Comparison of ENCODE assay signal across 29 cellular contexts in genomic region chr15:66462630-66463029, GRCh38. TPM values are rescaled to one million over a fixed set of nuclear protein-coding genes. Genes with fewer than 3 reads are reported as not detected.
DNase-seq lines count a peak whose midpoint lies in the region; ATAC-seq and TF ChIP-seq lines count a peak whose summit lies in the region.
"Had no signal": no experiment of that assay in that cellular context is flagged by ENCODE, and none has a peak within 500 bp of the region (broad histone marks: within the 10 kb centered on the region; RNA-seq: fewer than 3 reads in every experiment).

No MANE protein-coding gene starts in this region.

- H3K27ac ChIP-seq in mammary epithelial cell (ENCODE audit: insufficient read depth, low read depth, low read length): peak overlapping the region; percentile 84
- H3K27ac ChIP-seq: BLaER1, HL-60, SJCRH30, stomach, upper lobe of left lung, VCaP had no signal

- H3K27me3 ChIP-seq in mammary epithelial cell (ENCODE audit: insufficient read depth, low read length): no peaks in the 10 kb centered on the region
- H3K27me3 ChIP-seq: BLaER1, SJCRH30, stomach, upper lobe of left lung had no signal

- H3K27ac Mint-ChIP-seq in MCF 10A (ENCODE audit: low read depth, unreplicated experiment): no peak overlapping the region
- peak overlapping the region; percentile 48 for H3K27ac Mint-ChIP-seq in stimulated activated effector memory CD8-positive, alpha-beta T cell treated with anti-CD3 and anti-CD28 coated beads, Interleukin-12 subunit alpha, Interleukin-12 subunit beta, amount 100 ng/mL, for 72 hours
- H3K27ac Mint-ChIP-seq in T-cell: no peak overlapping the region
- H3K27ac Mint-ChIP-seq: memory B cell, nephron had no signal

- H4K20me1 ChIP-seq in mammary epithelial cell (ENCODE audit: insufficient read depth, low read length): no peaks in the 10 kb centered on the region
- H4K20me1 ChIP-seq: BLaER1 had no signal

- in situ Hi-C loops in mammary epithelial cell (cut with MboI; ENCODE audit: low sequenced_read_pairs in 2 of 2): no loop called here

- 89% methylated on average over 4 of the region's 4 CpGs for WGBS in mammary epithelial cell (ENCODE audit: low coverage, missing lambda C conversion rate)

- intact Hi-C loops in mammary epithelial cell (cut with micrococcal nuclease): loop anchor here (5.0 kb wide), 1 partner anchor 35 kb away; the partner anchor contains the start of gene SNAPC5
- intact Hi-C loops in MCF 10A (cut with micrococcal nuclease): no loop called here

- no peaks in the 10 kb centered on the region for H3K9me3 ChIP-seq in mammary epithelial cell (replicated peaks; ENCODE audit: insufficient read depth, low read length)
- H3K9me3 ChIP-seq: BLaER1, SJCRH30, stomach, upper lobe of left lung had no signal

- H2AFZ ChIP-seq in mammary epithelial cell (ENCODE audit: low read depth, low read length): no peak overlapping the region

- ATAC-seq in stimulated activated effector memory CD8-positive, alpha-beta T cell treated with anti-CD3 and anti-CD28 coated beads, Interleukin-12 subunit alpha, Interleukin-12 subunit beta, amount 100 ng/mL, for 72 hours: no peak
- no peak for ATAC-seq in stimulated activated naive CD8-positive, alpha-beta T cell treated with anti-CD3 and anti-CD28 coated beads, Interleukin-15, Interleukin-2, amounts not matched to agents 100 U/mL and 50 U/mL, for 24 hours
- no peak for ATAC-seq in GM19395 (IDR thresholded peaks at IDR 0.05; ENCODE audit: unreplicated experiment)
- no peak for ATAC-seq in T-cell (replicated peaks in 1 of 4)

- H3K9me3 Mint-ChIP-seq in MCF 10A (ENCODE audit: unreplicated experiment) (no peaks in the 10 kb centered on the region), T-cell (no peaks in the 10 kb centered on the region)
- H3K9me3 Mint-ChIP-seq in stimulated activated effector memory CD8-positive, alpha-beta T cell treated with anti-CD3 and anti-CD28 coated beads, Interleukin-12 subunit alpha, Interleukin-12 subunit beta, amount 100 ng/mL, for 72 hours: no peaks in the 10 kb centered on the region
- H3K9me3 Mint-ChIP-seq: memory B cell had no signal

- peaks cover 45% of the 10 kb centered on the region for H3K4me1 ChIP-seq in mammary epithelial cell (ENCODE audit: insufficient read depth, low read length)
- H3K4me1 ChIP-seq: BLaER1, SJCRH30, upper lobe of left lung had no signal

- BruUV-seq in mammary epithelial cell (replicated peaks; lab: Mats Ljungman, UMichigan) (no TSS peak), MCF 10A (replicated peaks; lab: Mats Ljungman, UMichigan) (no TSS peak)

- H3K4me3 ChIP-seq in mammary epithelial cell (replicated peaks in 1 of 3; ENCODE audit: insufficient read depth in 1 of 3, low read depth in 2 of 3, low read length in 3 of 3): no peak overlapping the region
- H3K4me3 ChIP-seq: BLaER1, SJCRH30, skin epidermis, stomach, upper lobe of left lung had no signal

- dilution Hi-C loops in mammary epithelial cell (cut with HindIII; ENCODE audit: low sequenced_read_pairs): no loop called here

- no peak overlapping the region for H3K4me2 ChIP-seq in mammary epithelial cell (ENCODE audit: insufficient read depth, low read depth, low read length)
- H3K4me2 ChIP-seq: BLaER1 had no signal

- DNase-seq in mammary epithelial cell (no peak), MCF 10A (ENCODE audit: unreplicated experiment) (no peak), NCI-H69 (lab: John Stamatoyannopoulos, UW) (peak; percentile 27), hepatic stellate cell (ENCODE audit: low spot score) (peak; percentile 32), T-cell (no peak)
- DNase-seq in stimulated activated effector memory CD8-positive, alpha-beta T cell treated with anti-CD3 and anti-CD28 coated beads, Interleukin-12 subunit alpha, Interleukin-12 subunit beta, amount 100 ng/mL, for 72 hours (ENCODE audit: low spot score in 2 of 2): no peak
- no peak for DNase-seq in stimulated activated naive CD8-positive, alpha-beta T cell treated with anti-CD3 and anti-CD28 coated beads, Interleukin-15, Interleukin-2, amounts not matched to agents 100 U/mL and 50 U/mL, for 24 hours
- DNase-seq: activated gamma-delta T cell treated with Interleukin-2 at 50 U/mL for 16 hours; amniotic stem cell; dermis blood vessel endothelial cell; hypothalamus; islet precursor cell; MM.1S; NCI-H2227 treated with DMSO at 0.1 percent for 48 hours; NCI-H82; OCI-M1; posterior cingulate gyrus; SJCRH30; stimulated activated CD4-positive, alpha-beta T cell treated with anti-CD3 and anti-CD28 coated beads, Interleukin-4, amount 100 ng/mL, for 24 hours; stomach; T-helper 2 cell; upper lobe of left lung had no signal

- H3K36me3 Mint-ChIP-seq in MCF 10A (ENCODE audit: insufficient read depth, unreplicated experiment) (peaks cover 35% of the 10 kb centered on the region), T-cell (peaks cover 34% of the 10 kb centered on the region)
- peaks cover 84% of the 10 kb centered on the region for H3K36me3 Mint-ChIP-seq in stimulated activated effector memory CD8-positive, alpha-beta T cell treated with anti-CD3 and anti-CD28 coated beads, Interleukin-12 subunit alpha, Interleukin-12 subunit beta, amount 100 ng/mL, for 72 hours

- H3K27me3 Mint-ChIP-seq in MCF 10A (ENCODE audit: insufficient read depth, unreplicated experiment) (no peaks in the 10 kb centered on the region), T-cell (no peaks in the 10 kb centered on the region)
- H3K27me3 Mint-ChIP-seq: memory B cell had no signal

- peaks cover 3% of the 10 kb centered on the region for H3K36me3 ChIP-seq in mammary epithelial cell (ENCODE audit: insufficient read depth, low read length)

- POLR2A ChIA-PET in MCF 10A (lab: Yijun Ruan, JAX): interaction anchor here (0.6 to 5.3 kb wide), 4 partner anchors 41 to 93 kb away, joined by 3 to 34 read pairs (median 7); partner anchors contain the start of genes MAP2K1, RPL4 and ZWILCH
- POLR2A ChIA-PET in T-cell (lab: Charles Lee): interaction anchor here in 1 of 2 donors (0.6 kb wide), 1 partner anchor 1812 kb away, joined by 5 read pairs; no protein-coding TSS in a partner anchor

- H3K9ac ChIP-seq in mammary epithelial cell (ENCODE audit: insufficient read depth, low read length): no peak overlapping the region
- H3K9ac ChIP-seq: BLaER1 had no signal

- TF ChIP-seq CTCF in mammary epithelial cell (conservative IDR thresholded peaks at IDR 0.05 in 1 of 2, IDR thresholded peaks at IDR 0.05 in 1 of 2; ENCODE audit: extremely low read depth in 1 of 2, insufficient read depth in 1 of 2, low read depth in 1 of 2, low read length in 2 of 2): no peak
- no peak for TF ChIP-seq CTCF in MCF 10A (IDR thresholded peaks at IDR 0.05; ENCODE audit: unreplicated experiment)

- peaks cover 25% of the 10 kb centered on the region for H3K4me1 Mint-ChIP-seq in MCF 10A (ENCODE audit: insufficient read depth, unreplicated experiment)
- peaks cover 13% of the 10 kb centered on the region for H3K4me1 Mint-ChIP-seq in stimulated activated effector memory CD8-positive, alpha-beta T cell treated with anti-CD3 and anti-CD28 coated beads, Interleukin-12 subunit alpha, Interleukin-12 subunit beta, amount 100 ng/mL, for 72 hours
- peaks cover 15 to 23% (median 17%) of the 10 kb centered on the region in 3 donors for H3K4me1 Mint-ChIP-seq in T-cell

- no peak overlapping the region for H3K4me3 Mint-ChIP-seq in MCF 10A (ENCODE audit: unreplicated experiment)
- no peak overlapping the region for H3K4me3 Mint-ChIP-seq in stimulated activated effector memory CD8-positive, alpha-beta T cell treated with anti-CD3 and anti-CD28 coated beads, Interleukin-12 subunit alpha, Interleukin-12 subunit beta, amount 100 ng/mL, for 72 hours
- no peak overlapping the region for H3K4me3 Mint-ChIP-seq in T-cell
- H3K4me3 Mint-ChIP-seq: memory B cell, nephron had no signal

- H3K79me2 ChIP-seq in mammary epithelial cell (ENCODE audit: insufficient read depth, low read length): peaks cover 45% of the 10 kb centered on the region

- CTCF ChIA-PET in mammary epithelial cell (lab: Charles Lee; ENCODE audit: low non-redundant PET): interaction anchor here (0.7 kb wide), 1 partner anchor 19 kb away, joined by 5 read pairs; no protein-coding TSS in a partner anchor
- CTCF ChIA-PET in MCF 10A (lab: Yijun Ruan, JAX): interaction anchor here (1.7 kb wide), 1 partner anchor 35 kb away, joined by 7 read pairs; the partner anchor contains the start of gene SNAPC5
- CTCF ChIA-PET in T-cell (lab: Charles Lee): no interaction called here

RNA-seq across cellular contexts. Expression of gene SNAPC5, which starts 34.9 kb away (rescaled TPM):
- 10 to 100 TPM; 11.2 to 21.3 TPM for total RNA-seq in mammary epithelial cell
- 25.4 TPM for polyA plus RNA-seq in mammary epithelial cell
- 1.4 TPM for polyA minus RNA-seq in mammary epithelial cell
- 22.9 and 24.6 TPM in 2 replicates for total RNA-seq in MCF 10A (2022)
- 10 to 100 TPM; 23.4 to 37.5 (median 34.0) TPM for total RNA-seq in T-cell

RNA-seq across cellular contexts. Expression of gene RPL4, which starts 42.0 kb away (rescaled TPM):
- total RNA-seq in mammary epithelial cell (1,000 to 10,000 TPM; 2,956 to 3,547 TPM), MCF 10A (2022) (5,336 and 5,631 TPM in 2 replicates), T-cell (1,000 to 10,000 TPM; 3,314 to 3,887 (median 3,346) TPM)
- 4,438 TPM for polyA plus RNA-seq in mammary epithelial cell
- 3,877 TPM for polyA minus RNA-seq in mammary epithelial cell

RNA-seq across cellular contexts. Expression of gene ZWILCH, which starts 42.5 kb away (rescaled TPM):
- 10 to 100 TPM in 1 of 2 donors, 1 to 10 TPM in 1; 8.5 to 26.9 TPM for total RNA-seq in mammary epithelial cell
- polyA plus RNA-seq in mammary epithelial cell: 24.3 TPM
- 22.9 TPM for polyA minus RNA-seq in mammary epithelial cell
- 20.8 and 27.4 TPM in 2 replicates for total RNA-seq in MCF 10A (2022)
- total RNA-seq in T-cell: 1 to 10 TPM; 4.9 to 9.2 (median 6.2) TPM

Comparison
In these comparisons a context has a peak if more than half of its experiments do, and no peak if none do; other contexts are left out.
1. DNase-seq: peak in NCI-H69 (single experiment) and hepatic stellate cell (single experiment); none in mammary epithelial cell (single experiment), MCF 10A (single experiment), stimulated activated effector memory CD8-positive, alpha-beta T cell treated with anti-CD3 and anti-CD28 coated beads, Interleukin-12 subunit alpha, Interleukin-12 subunit beta, amount 100 ng/mL, for 72 hours (0 of 2), stimulated activated naive CD8-positive, alpha-beta T cell treated with anti-CD3 and anti-CD28 coated beads, Interleukin-15, Interleukin-2, amounts not matched to agents 100 U/mL and 50 U/mL, for 24 hours (single experiment) and T-cell (0 of 34).
2. CTCF ChIA-PET loops: an anchor here in mammary epithelial cell (0.7 kb wide) and MCF 10A (1.7 kb wide); none called in T-cell.